Comparison of ENCODE assay signal across 1 cellular context in genomic region chr7:73549176-73549575, GRCh38.
TF ChIP-seq lines count a peak whose summit lies in the region.

No MANE protein-coding gene starts in this region.

TF ChIP-seq in WTC11, 78 proteins besides CTCF, POLR2A, EP300 and RAD21:
- TF ChIP-seq, protein P1, sequence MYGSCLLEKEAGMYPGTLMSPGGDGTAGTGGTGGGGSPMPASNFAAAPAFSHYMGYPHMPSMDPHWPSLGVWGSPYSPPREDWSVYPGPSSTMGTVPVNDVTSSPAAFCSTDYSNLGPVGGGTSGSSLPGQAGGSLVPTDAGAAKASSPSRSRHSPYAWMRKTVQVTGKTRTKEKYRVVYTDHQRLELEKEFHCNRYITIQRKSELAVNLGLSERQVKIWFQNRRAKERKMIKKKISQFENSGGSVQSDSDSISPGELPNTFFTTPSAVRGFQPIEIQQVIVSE (CRISPR knock-in tag; IDR thresholded peaks at IDR 0.05; ENCODE audit: borderline replicate concordance) = no peak
- no peak for TF ChIP-seq AFF4 (CRISPR knock-in tag; IDR thresholded peaks at IDR 0.05; ENCODE audit: borderline replicate concordance)
- TF ChIP-seq JUN (CRISPR knock-in tag; IDR thresholded peaks at IDR 0.05) = no peak
- TF ChIP-seq SMAD3 (CRISPR knock-in tag; IDR thresholded peaks at IDR 0.05; ENCODE audit: borderline replicate concordance) = no peak
- TF ChIP-seq ZNF232 (CRISPR knock-in tag; IDR thresholded peaks at IDR 0.05) = no peak
- no peak for TF ChIP-seq ZNF138 (CRISPR knock-in tag; conservative IDR thresholded peaks at IDR 0.05)
- TF ChIP-seq ZNF423 (CRISPR knock-in tag; IDR thresholded peaks at IDR 0.05) = no peak
- TF ChIP-seq TEAD4 (CRISPR knock-in tag; IDR thresholded peaks at IDR 0.05) = no peak
- TF ChIP-seq NFYB (CRISPR knock-in tag; conservative IDR thresholded peaks at IDR 0.05; ENCODE audit: low read depth) = no peak
- no peak for TF ChIP-seq FOXP1 (CRISPR knock-in tag; IDR thresholded peaks at IDR 0.05; ENCODE audit: borderline replicate concordance)
- no peak for TF ChIP-seq KAT7 (CRISPR knock-in tag; IDR thresholded peaks at IDR 0.05; ENCODE audit: borderline replicate concordance)
- TF ChIP-seq TCF7 (CRISPR knock-in tag; IDR thresholded peaks at IDR 0.05; ENCODE audit: low read depth) = no peak
- no peak for TF ChIP-seq MLX (CRISPR knock-in tag; IDR thresholded peaks at IDR 0.05)
- TF ChIP-seq, protein P2, sequence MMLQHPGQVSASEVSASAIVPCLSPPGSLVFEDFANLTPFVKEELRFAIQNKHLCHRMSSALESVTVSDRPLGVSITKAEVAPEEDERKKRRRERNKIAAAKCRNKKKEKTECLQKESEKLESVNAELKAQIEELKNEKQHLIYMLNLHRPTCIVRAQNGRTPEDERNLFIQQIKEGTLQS (CRISPR knock-in tag; conservative IDR thresholded peaks at IDR 0.05) = no peak
- TF ChIP-seq, protein P3, sequence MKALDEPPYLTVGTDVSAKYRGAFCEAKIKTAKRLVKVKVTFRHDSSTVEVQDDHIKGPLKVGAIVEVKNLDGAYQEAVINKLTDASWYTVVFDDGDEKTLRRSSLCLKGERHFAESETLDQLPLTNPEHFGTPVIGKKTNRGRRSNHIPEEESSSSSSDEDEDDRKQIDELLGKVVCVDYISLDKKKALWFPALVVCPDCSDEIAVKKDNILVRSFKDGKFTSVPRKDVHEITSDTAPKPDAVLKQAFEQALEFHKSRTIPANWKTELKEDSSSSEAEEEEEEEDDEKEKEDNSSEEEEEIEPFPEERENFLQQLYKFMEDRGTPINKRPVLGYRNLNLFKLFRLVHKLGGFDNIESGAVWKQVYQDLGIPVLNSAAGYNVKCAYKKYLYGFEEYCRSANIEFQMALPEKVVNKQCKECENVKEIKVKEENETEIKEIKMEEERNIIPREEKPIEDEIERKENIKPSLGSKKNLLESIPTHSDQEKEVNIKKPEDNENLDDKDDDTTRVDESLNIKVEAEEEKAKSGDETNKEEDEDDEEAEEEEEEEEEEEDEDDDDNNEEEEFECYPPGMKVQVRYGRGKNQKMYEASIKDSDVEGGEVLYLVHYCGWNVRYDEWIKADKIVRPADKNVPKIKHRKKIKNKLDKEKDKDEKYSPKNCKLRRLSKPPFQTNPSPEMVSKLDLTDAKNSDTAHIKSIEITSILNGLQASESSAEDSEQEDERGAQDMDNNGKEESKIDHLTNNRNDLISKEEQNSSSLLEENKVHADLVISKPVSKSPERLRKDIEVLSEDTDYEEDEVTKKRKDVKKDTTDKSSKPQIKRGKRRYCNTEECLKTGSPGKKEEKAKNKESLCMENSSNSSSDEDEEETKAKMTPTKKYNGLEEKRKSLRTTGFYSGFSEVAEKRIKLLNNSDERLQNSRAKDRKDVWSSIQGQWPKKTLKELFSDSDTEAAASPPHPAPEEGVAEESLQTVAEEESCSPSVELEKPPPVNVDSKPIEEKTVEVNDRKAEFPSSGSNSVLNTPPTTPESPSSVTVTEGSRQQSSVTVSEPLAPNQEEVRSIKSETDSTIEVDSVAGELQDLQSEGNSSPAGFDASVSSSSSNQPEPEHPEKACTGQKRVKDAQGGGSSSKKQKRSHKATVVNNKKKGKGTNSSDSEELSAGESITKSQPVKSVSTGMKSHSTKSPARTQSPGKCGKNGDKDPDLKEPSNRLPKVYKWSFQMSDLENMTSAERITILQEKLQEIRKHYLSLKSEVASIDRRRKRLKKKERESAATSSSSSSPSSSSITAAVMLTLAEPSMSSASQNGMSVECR (CRISPR knock-in tag; IDR thresholded peaks at IDR 0.05; ENCODE audit: borderline replicate concordance) = no peak
- TF ChIP-seq GABPB1 (CRISPR knock-in tag; IDR thresholded peaks at IDR 0.05) = no peak
- no peak for TF ChIP-seq ZNF396 (CRISPR knock-in tag; IDR thresholded peaks at IDR 0.05; ENCODE audit: borderline replicate concordance)
- no peak for TF ChIP-seq FOXP4 (CRISPR knock-in tag; IDR thresholded peaks at IDR 0.05)
- no peak for TF ChIP-seq ESRRA (CRISPR knock-in tag; IDR thresholded peaks at IDR 0.05; ENCODE audit: borderline replicate concordance)
- TF ChIP-seq, protein P4, sequence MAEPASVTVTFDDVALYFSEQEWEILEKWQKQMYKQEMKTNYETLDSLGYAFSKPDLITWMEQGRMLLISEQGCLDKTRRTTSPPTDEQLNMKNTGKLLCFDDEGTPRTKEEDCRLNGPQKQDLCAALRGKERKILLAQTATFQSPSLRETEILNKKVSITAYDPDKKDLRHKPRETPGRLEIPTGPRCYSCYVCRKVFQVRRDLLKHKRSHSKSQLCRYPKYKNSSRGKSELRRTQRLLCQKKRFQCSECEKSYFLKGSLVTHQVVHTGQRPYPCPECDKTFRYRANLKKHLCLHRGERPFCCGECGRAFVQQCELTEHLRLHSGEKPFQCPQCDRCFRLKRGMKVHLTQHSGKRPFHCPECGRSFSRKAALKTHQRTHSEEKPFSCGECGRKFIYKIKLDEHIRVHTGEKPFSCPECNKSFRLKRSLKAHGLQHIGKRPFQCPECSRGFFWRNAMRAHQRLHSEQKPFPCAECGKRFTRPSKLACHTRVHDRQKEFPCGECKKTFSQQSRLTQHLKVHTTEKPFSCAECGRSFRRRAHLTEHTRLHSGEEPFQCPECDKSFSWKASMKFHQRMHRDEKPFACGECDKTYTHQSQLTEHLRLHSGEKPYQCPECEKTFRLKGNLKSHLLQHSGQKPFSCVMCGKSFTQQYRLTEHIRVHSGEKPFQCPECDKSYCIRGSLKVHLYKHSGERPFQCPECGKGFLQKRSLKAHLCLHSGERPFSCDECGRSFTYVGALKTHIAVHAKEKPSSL (CRISPR knock-in tag; conservative IDR thresholded peaks at IDR 0.05) = no peak
